22 cellular contexts compared by ENCODE assay signal in the genomic region with DNA sequence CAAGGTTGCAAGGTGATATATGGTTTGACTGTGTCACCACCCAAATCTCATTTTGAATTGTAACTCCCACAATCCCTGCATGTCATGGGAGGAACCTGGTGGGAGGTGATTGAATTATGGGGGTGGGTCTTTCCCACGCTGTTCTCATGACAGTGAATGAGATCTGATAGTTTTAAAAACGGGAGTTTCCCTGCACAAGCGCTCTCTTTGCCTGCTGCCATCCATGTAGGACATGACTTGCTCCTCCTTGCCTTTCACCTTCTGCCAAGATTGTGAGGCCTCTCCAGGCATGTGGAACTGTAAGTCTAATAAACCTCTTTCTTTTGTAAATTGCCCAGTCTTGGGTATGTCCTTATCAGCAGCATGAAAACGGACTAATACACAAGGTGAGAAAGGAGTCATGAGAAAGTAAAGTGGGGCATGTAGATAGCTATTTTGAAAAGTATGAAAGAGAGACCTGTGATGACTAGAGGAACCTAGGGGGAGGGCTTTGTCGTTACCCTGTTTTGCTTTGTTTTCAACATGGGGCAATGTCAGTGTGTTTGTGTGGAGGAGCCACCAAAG. TPM values are rescaled to one million over a fixed set of nuclear protein-coding genes. Genes with fewer than 3 reads are reported as not detected.
A peak's percentile ranks its signal among the peaks of the same experiment; 100 is the strongest.
DNase-seq lines count a peak whose midpoint lies in the region; ATAC-seq, FAIRE-seq and TF ChIP-seq lines count a peak whose summit lies in the region.
"Had no signal": no experiment of that assay in that cellular context is flagged by ENCODE, and none has a peak within 500 bp of the region (broad histone marks: within the 10 kb centered on the region; RNA-seq: fewer than 3 reads in every experiment).

No MANE protein-coding gene starts in this region.

- in situ Hi-C loops in HepG2 (cut with HindIII; ENCODE audit: extremely low pct_ligation_motif_present, low pct_unique_long_range_greater_than_20kb): no loop called here
- in situ Hi-C loops in GM13977 (cut with MboI; ENCODE audit: low pct_unique_long_range_greater_than_20kb, low sequenced_read_pairs, unreplicated experiment): no loop called here

- CTCF ChIA-PET in HepG2 (lab: Yijun Ruan, JAX; ENCODE audit: low intra/inter-chr PET ratio, low total read pairs): no interaction called here

- TF ChIP-seq RAD21 in HepG2 (CRISPR knock-in tag; IDR thresholded peaks at IDR 0.05): no peak

- intact Hi-C loops in HepG2 (cut with micrococcal nuclease; ENCODE audit: unreplicated experiment): no loop called here
- intact Hi-C loops in right lobe of liver (cut with DNase I): no loop called here

- POLR2A ChIA-PET in HepG2 (lab: Yijun Ruan, JAX): no interaction called here

- TF ChIP-seq POLR2A in HepG2 (IDR thresholded peaks at IDR 0.05; ENCODE audit: insufficient read depth in 1 of 2, low read depth in 2 of 2, low read length in 2 of 2) (no peak), right lobe of liver (IDR thresholded peaks at IDR 0.05) (no peak), suprapubic skin (IDR thresholded peaks at IDR 0.05) (no peak)

- 100% methylated on average over 5 of the region's 5 CpGs for WGBS in HepG2 (ENCODE audit: low lambda C conversion rate)
- WGBS in right lobe of liver (ENCODE audit: insufficient coverage, low coverage, low lambda C conversion rate, missing lambda C conversion rate): 90% methylated on average over 2 of the region's 5 CpGs
- WGBS in suprapubic skin: 88% methylated on average over 5 of the region's 5 CpGs

- H3K27me3 Mint-ChIP-seq in effector memory CD8-positive, alpha-beta T cell: no peaks in the 10 kb centered on the region
- no peaks in the 10 kb centered on the region for H3K27me3 Mint-ChIP-seq in neural crest cell (ENCODE audit: low read depth)
- H3K27me3 Mint-ChIP-seq: B cell had no signal

- H3K4me3 ChIP-seq in HepG2 (replicated peaks in 1 of 3; ENCODE audit: insufficient read depth in 1 of 3, low read depth in 2 of 3, low read length in 3 of 3): no peak overlapping the region
- H3K4me3 ChIP-seq in right lobe of liver: no peak overlapping the region
- H3K4me3 ChIP-seq in suprapubic skin: no peak overlapping the region
- H3K4me3 ChIP-seq: BLaER1 treated with 17β-estradiol and CSF1 and Interleukin-3, amounts not matched to agents 10 nM and 100 nM; GM12878; GM23338 had no signal

- peaks cover 34 to 48% of the 10 kb centered on the region in 2 donors for H3K4me1 Mint-ChIP-seq in effector memory CD8-positive, alpha-beta T cell (ENCODE audit: low read depth in 2 of 2)
- H3K4me1 Mint-ChIP-seq in neural crest cell: peaks cover 9% of the 10 kb centered on the region

- BruUV-seq in HepG2 (replicated peaks; lab: Mats Ljungman, UMichigan): no TSS peak

- no peak overlapping the region for H2AFZ ChIP-seq in HepG2 (ENCODE audit: low read length)
- H2AFZ ChIP-seq: GM23338 had no signal

- TF ChIP-seq EP300 in HepG2 (IDR thresholded peaks at IDR 0.05; ENCODE audit: low read depth in 2 of 2, low read length in 2 of 2) (no peak), HepG2 (CRISPR knock-in tag; IDR thresholded peaks at IDR 0.05; ENCODE audit: borderline replicate concordance) (no peak), suprapubic skin (IDR thresholded peaks at IDR 0.05) (no peak)

- H3K9me3 Mint-ChIP-seq in effector memory CD8-positive, alpha-beta T cell: no peaks in the 10 kb centered on the region
- peaks cover 2% of the 10 kb centered on the region for H3K9me3 Mint-ChIP-seq in neural crest cell
- H3K9me3 Mint-ChIP-seq: CD8-positive, alpha-beta T cell; GM23338 had no signal

- no peak for FAIRE-seq in HepG2 (lab: Jason Lieb, UNC)
- FAIRE-seq: GM12878, GM19239, H54 had no signal

- DNase-seq in HepG2 (ENCODE audit: low spot score) (no peak), right lobe of liver (no peak), neural crest cell (ENCODE audit: low read depth, low spot score) (no peak), suprapubic skin (ENCODE audit: low spot score in 2 of 2) (peak; percentile 11 to 18), GM13977 (ENCODE audit: low spot score) (no peak), NOMO-1 (lab: John Stamatoyannopoulos, UW; ENCODE audit: unreplicated experiment in 2 of 2) (no peak), amniotic stem cell (lab: John Stamatoyannopoulos, UW) (no peak)
- DNase-seq in effector memory CD8-positive, alpha-beta T cell: no peak
- DNase-seq: 8988T; Calu3; CD8-positive, alpha-beta T cell; DND-41; EL; HCEC 1CT; IMR-90 had no signal

- H3K9ac ChIP-seq in HepG2 (ENCODE audit: insufficient read depth, low read depth, low read length): no peak overlapping the region
- H3K9ac ChIP-seq: BLaER1 treated with 17β-estradiol and CSF1 and Interleukin-3, amounts not matched to agents 10 nM and 100 nM had no signal

- H3K4me1 ChIP-seq in HepG2 (ENCODE audit: insufficient read depth, low read length) (peaks cover 13% of the 10 kb centered on the region), right lobe of liver (peaks cover 0 to 3% (median under 1%) of the 10 kb centered on the region in 4 donors), suprapubic skin (peaks cover 2% of the 10 kb centered on the region)

- no peak overlapping the region for H3K4me3 Mint-ChIP-seq in effector memory CD8-positive, alpha-beta T cell
- no peak overlapping the region for H3K4me3 Mint-ChIP-seq in neural crest cell
- H3K4me3 Mint-ChIP-seq: B cell; CD8-positive, alpha-beta T cell; GM23338 had no signal

- TF ChIP-seq CTCF in HepG2 (CRISPR knock-in tag; IDR thresholded peaks at IDR 0.05) (no peak), right lobe of liver (IDR thresholded peaks at IDR 0.05) (no peak), neural crest cell (conservative IDR thresholded peaks at IDR 0.05) (no peak), suprapubic skin (IDR thresholded peaks at IDR 0.05) (no peak), GM13977 (IDR thresholded peaks at IDR 0.05; ENCODE audit: extremely low read depth, insufficient read depth, missing control alignments) (no peak)

- H3K4me2 ChIP-seq in HepG2 (ENCODE audit: low read depth, low read length): no peak overlapping the region
- H3K4me2 ChIP-seq: BLaER1 treated with 17β-estradiol and CSF1 and Interleukin-3, amounts not matched to agents 10 nM and 100 nM; GM23338 had no signal

- H3K27me3 ChIP-seq in HepG2 (ENCODE audit: control insufficient read depth in 1 of 2, insufficient read depth in 2 of 2, low read length in 2 of 2) (no peaks in the 10 kb centered on the region), right lobe of liver (no peaks in the 10 kb centered on the region), suprapubic skin (no peaks in the 10 kb centered on the region)
- H3K27me3 ChIP-seq: BLaER1 treated with 17β-estradiol and CSF1 and Interleukin-3, amounts not matched to agents 10 nM and 100 nM had no signal

- H3K36me3 ChIP-seq in HepG2 (replicated peaks in 1 of 2; ENCODE audit: control insufficient read depth in 1 of 2, insufficient read depth in 2 of 2, low read length in 2 of 2) (peaks cover 2 to 4% of the 10 kb centered on the region in 2 experiments; a peak in 2 of 5 replicates), right lobe of liver (peaks cover 0 to 10% (median 0%) of the 10 kb centered on the region in 4 donors), suprapubic skin (peaks cover 8% of the 10 kb centered on the region)

- H4K20me1 ChIP-seq in HepG2 (ENCODE audit: insufficient read depth, low read length): no peaks in the 10 kb centered on the region

- H3K79me2 ChIP-seq in HepG2 (ENCODE audit: insufficient read depth, low read length): peaks cover 27% of the 10 kb centered on the region

- no peak for ATAC-seq in HepG2
- ATAC-seq in right lobe of liver: no peak
- no peak for ATAC-seq in effector memory CD8-positive, alpha-beta T cell (replicated peaks)
- ATAC-seq: CD8-positive, alpha-beta T cell; GM12878; GM23338 had no signal

- H3K9me3 ChIP-seq in HepG2 (ENCODE audit: low read length) (no peaks in the 10 kb centered on the region), right lobe of liver (no peaks in the 10 kb centered on the region), suprapubic skin (no peaks in the 10 kb centered on the region)

- no peak overlapping the region for H3K27ac ChIP-seq in HepG2 (ENCODE audit: extremely low read length, insufficient read depth, low read length)
- no peak overlapping the region for H3K27ac ChIP-seq in right lobe of liver
- no peak overlapping the region for H3K27ac ChIP-seq in suprapubic skin
- H3K27ac ChIP-seq: BLaER1 treated with 17β-estradiol and CSF1 and Interleukin-3, amounts not matched to agents 10 nM and 100 nM; HL-60 had no signal

- H3K36me3 Mint-ChIP-seq in effector memory CD8-positive, alpha-beta T cell (ENCODE audit: insufficient read depth): peaks cover 10% of the 10 kb centered on the region
- peaks cover 6% of the 10 kb centered on the region for H3K36me3 Mint-ChIP-seq in neural crest cell (ENCODE audit: low read depth)

- peak overlapping the region; percentile 33 to 44 for H3K27ac Mint-ChIP-seq in effector memory CD8-positive, alpha-beta T cell
- peak overlapping the region; percentile 31 for H3K27ac Mint-ChIP-seq in neural crest cell (ENCODE audit: unreplicated experiment)
- H3K27ac Mint-ChIP-seq: B cell; CD8-positive, alpha-beta T cell; GM23338 had no signal

RNA-seq across cellular contexts. Expression of a gene that starts 6.3 kb away (rescaled TPM):
- total RNA-seq in HepG2 (2016; rRNA removed; fragmentation: Illumina TruSeq; extraction: Trizol): 3.3 and 4.6 TPM in 2 replicates
- total RNA-seq in HepG2 (2016; cell fraction: cytosol; rRNA removed; fragmentation: Illumina TruSeq; extraction: Trizol; ENCODE audit: low read depth): 1.4 and 1.6 TPM in 2 replicates
- total RNA-seq in HepG2 (2016; cell fraction: insoluble cytoplasmic fraction; rRNA removed; fragmentation: Illumina TruSeq; extraction: Trizol): 2.5 and 3.5 TPM in 2 replicates
- total RNA-seq in HepG2 (2016; cell fraction: membrane; rRNA removed; fragmentation: Illumina TruSeq; extraction: Trizol): 2.9 and 3.2 TPM in 2 replicates
- 5.5 and 8.4 TPM in 2 replicates for total RNA-seq in HepG2 (2016; cell fraction: nucleus; rRNA removed; fragmentation: Illumina TruSeq; extraction: Trizol)
- polyA plus RNA-seq in HepG2 (2011; rRNA removed): 3.7 and 4.3 TPM in 2 replicates
- polyA plus RNA-seq in HepG2 (2011; cell fraction: cytosol; rRNA removed): 1.7 and 2.0 TPM in 2 replicates
- polyA plus RNA-seq in HepG2 (2011; cell fraction: nucleus; rRNA removed): 6.3 and 6.5 TPM in 2 replicates
- polyA plus RNA-seq in HepG2 (2012): 2.2 and 2.3 TPM in 2 replicates
- 0.35 and 0.73 TPM in 2 replicates for polyA plus RNA-seq in HepG2 (2016; cell fraction: cytosol; fragmentation: Illumina TruSeq; extraction: Trizol; ENCODE audit: low read depth)
- polyA plus RNA-seq in HepG2 (2016; cell fraction: insoluble cytoplasmic fraction; fragmentation: Illumina TruSeq; extraction: Trizol; ENCODE audit: low read depth): 2.7 and 4.4 TPM in 2 replicates
- 0.68 and 0.76 TPM in 2 replicates for polyA plus RNA-seq in HepG2 (2016; cell fraction: membrane; fragmentation: Illumina TruSeq; extraction: Trizol; ENCODE audit: low read depth)
- 7.6 and 8.7 TPM in 2 replicates for polyA plus RNA-seq in HepG2 (2016; cell fraction: nucleus; fragmentation: Illumina TruSeq; extraction: Trizol; ENCODE audit: insufficient read depth, low read depth)
- polyA minus RNA-seq in HepG2 (2011; rRNA and poly(A)+ RNA removed; ENCODE audit: low replicate concordance): 5.5 and 7.9 TPM in 2 replicates
- 0.69 and 1.4 TPM in 2 replicates for polyA minus RNA-seq in HepG2 (2011; cell fraction: cytosol; rRNA and poly(A)+ RNA removed)
- 5.2 and 8.7 TPM in 2 replicates for polyA minus RNA-seq in HepG2 (2011; cell fraction: nucleus; rRNA and poly(A)+ RNA removed)
- total RNA-seq in right lobe of liver: 1 to 10 TPM; 1.4 to 3.3 (median 2.5) TPM
- 5.7 and 7.8 TPM in 2 replicates for total RNA-seq in neural crest cell
- 10 to 100 TPM in 1 of 4 donors, 1 to 10 TPM in 3; 3.6 to 11.2 (median 7.1) TPM for total RNA-seq in suprapubic skin

RNA-seq across cellular contexts. Expression of a gene that starts 6.4 kb away (rescaled TPM):
- total RNA-seq in HepG2 (2016; rRNA removed; fragmentation: Illumina TruSeq; extraction: Trizol) (94.2 and 132 TPM in 2 replicates), right lobe of liver (1 to 10 TPM; 2.6 to 8.9 (median 5.2) TPM), neural crest cell (24.7 and 27.3 TPM in 2 replicates), suprapubic skin (10 to 100 TPM in 3 of 4 donors, 1 to 10 TPM in 1; 7.9 to 12.8 (median 10.7) TPM)
- 28.5 and 31.5 TPM in 2 replicates for total RNA-seq in HepG2 (2016; cell fraction: cytosol; rRNA removed; fragmentation: Illumina TruSeq; extraction: Trizol; ENCODE audit: low read depth)
- total RNA-seq in HepG2 (2016; cell fraction: insoluble cytoplasmic fraction; rRNA removed; fragmentation: Illumina TruSeq; extraction: Trizol): 97.0 and 128 TPM in 2 replicates
- 48.0 and 54.1 TPM in 2 replicates for total RNA-seq in HepG2 (2016; cell fraction: membrane; rRNA removed; fragmentation: Illumina TruSeq; extraction: Trizol)
- total RNA-seq in HepG2 (2016; cell fraction: nucleus; rRNA removed; fragmentation: Illumina TruSeq; extraction: Trizol): 40.3 and 43.2 TPM in 2 replicates
- 6.0 and 7.8 TPM in 2 replicates for polyA plus RNA-seq in HepG2 (2011; rRNA removed)
- polyA plus RNA-seq in HepG2 (2011; cell fraction: cytosol; rRNA removed): 3.6 and 4.9 TPM in 2 replicates
- polyA plus RNA-seq in HepG2 (2011; cell fraction: nucleus; rRNA removed): 2.2 and 3.6 TPM in 2 replicates
- polyA plus RNA-seq in HepG2 (2012): 26.2 and 31.0 TPM in 2 replicates
- polyA plus RNA-seq in HepG2 (2016; cell fraction: cytosol; fragmentation: Illumina TruSeq; extraction: Trizol; ENCODE audit: low read depth): 18.8 and 28.8 TPM in 2 replicates
- polyA plus RNA-seq in HepG2 (2016; cell fraction: insoluble cytoplasmic fraction; fragmentation: Illumina TruSeq; extraction: Trizol; ENCODE audit: low read depth): 142 and 150 TPM in 2 replicates
- polyA plus RNA-seq in HepG2 (2016; cell fraction: membrane; fragmentation: Illumina TruSeq; extraction: Trizol; ENCODE audit: low read depth): 30.5 and 41.3 TPM in 2 replicates
- 61.7 and 69.5 TPM in 2 replicates for polyA plus RNA-seq in HepG2 (2016; cell fraction: nucleus; fragmentation: Illumina TruSeq; extraction: Trizol; ENCODE audit: insufficient read depth, low read depth)
- polyA minus RNA-seq in HepG2 (2011; rRNA and poly(A)+ RNA removed; ENCODE audit: low replicate concordance): 0.76 and 3.3 TPM in 2 replicates
- polyA minus RNA-seq in HepG2 (2011; cell fraction: cytosol; rRNA and poly(A)+ RNA removed): 4.6 and 4.7 TPM in 2 replicates
- polyA minus RNA-seq in HepG2 (2011; cell fraction: nucleus; rRNA and poly(A)+ RNA removed): 8.6 and 11.2 TPM in 2 replicates

RNA-seq across cellular contexts. Expression of a gene that starts 48.3 kb away (rescaled TPM):
- total RNA-seq in HepG2 (2016; rRNA removed; fragmentation: Illumina TruSeq; extraction: Trizol) (17.2 and 19.4 TPM in 2 replicates), right lobe of liver (1 to 10 TPM; 4.8 to 7.6 (median 6.1) TPM), neural crest cell (26.7 and 28.4 TPM in 2 replicates), suprapubic skin (10 to 100 TPM; 12.6 to 19.5 (median 17.1) TPM)
- 9.8 and 10.1 TPM in 2 replicates for total RNA-seq in HepG2 (2016; cell fraction: cytosol; rRNA removed; fragmentation: Illumina TruSeq; extraction: Trizol; ENCODE audit: low read depth)
- 16.7 and 18.6 TPM in 2 replicates for total RNA-seq in HepG2 (2016; cell fraction: insoluble cytoplasmic fraction; rRNA removed; fragmentation: Illumina TruSeq; extraction: Trizol)
- total RNA-seq in HepG2 (2016; cell fraction: membrane; rRNA removed; fragmentation: Illumina TruSeq; extraction: Trizol): 15.0 and 15.4 TPM in 2 replicates
- 13.7 and 15.4 TPM in 2 replicates for total RNA-seq in HepG2 (2016; cell fraction: nucleus; rRNA removed; fragmentation: Illumina TruSeq; extraction: Trizol)
- 21.4 and 27.9 TPM in 2 replicates for polyA plus RNA-seq in HepG2 (2011; rRNA removed)
- polyA plus RNA-seq in HepG2 (2011; cell fraction: cytosol; rRNA removed): 18.0 and 29.0 TPM in 2 replicates
- 4.7 and 7.0 TPM in 2 replicates for polyA plus RNA-seq in HepG2 (2011; cell fraction: nucleus; rRNA removed)
- 17.8 and 20.1 TPM in 2 replicates for polyA plus RNA-seq in HepG2 (2012)
- 6.2 and 7.0 TPM in 2 replicates for polyA plus RNA-seq in HepG2 (2016; cell fraction: cytosol; fragmentation: Illumina TruSeq; extraction: Trizol; ENCODE audit: low read depth)
- 18.8 and 21.9 TPM in 2 replicates for polyA plus RNA-seq in HepG2 (2016; cell fraction: insoluble cytoplasmic fraction; fragmentation: Illumina TruSeq; extraction: Trizol; ENCODE audit: low read depth)
- 13.4 and 15.1 TPM in 2 replicates for polyA plus RNA-seq in HepG2 (2016; cell fraction: membrane; fragmentation: Illumina TruSeq; extraction: Trizol; ENCODE audit: low read depth)
- 26.7 and 32.3 TPM in 2 replicates for polyA plus RNA-seq in HepG2 (2016; cell fraction: nucleus; fragmentation: Illumina TruSeq; extraction: Trizol; ENCODE audit: insufficient read depth, low read depth)
- polyA minus RNA-seq in HepG2 (2011; rRNA and poly(A)+ RNA removed; ENCODE audit: low replicate concordance): 2.7 and 11.0 TPM in 2 replicates
- polyA minus RNA-seq in HepG2 (2011; cell fraction: cytosol; rRNA and poly(A)+ RNA removed): 9.2 and 9.3 TPM in 2 replicates
- polyA minus RNA-seq in HepG2 (2011; cell fraction: nucleus; rRNA and poly(A)+ RNA removed): 7.1 and 8.7 TPM in 2 replicates

Comparison
In these comparisons a context has a peak if more than half of its experiments do, and no peak if none do; other contexts are left out.
1. DNase-seq: peak in suprapubic skin (2 of 2); none in HepG2 (single experiment), right lobe of liver (0 of 3), effector memory CD8-positive, alpha-beta T cell (0 of 3), neural crest cell (single experiment), GM13977 (single experiment), NOMO-1 (0 of 2) and amniotic stem cell (single experiment).